11 cellular contexts compared by ENCODE assay signal in genomic region chr7:128946936-128947830, GRCh38. TPM values are rescaled to one million over a fixed set of nuclear protein-coding genes. Genes with fewer than 3 reads are reported as not detected.
DNase-seq lines count a peak whose midpoint lies in the region; ATAC-seq, FAIRE-seq and TF ChIP-seq lines count a peak whose summit lies in the region.
"Had no signal": no experiment of that assay in that cellular context is flagged by ENCODE, and none has a peak within 500 bp of the region (broad histone marks: within the 10 kb centered on the region; RNA-seq: fewer than 3 reads in every experiment).

No MANE protein-coding gene starts in this region.

- no peak for ATAC-seq in GM18861 (IDR thresholded peaks at IDR 0.05; ENCODE audit: unreplicated experiment)
- no peak for ATAC-seq in GM19035 (IDR thresholded peaks at IDR 0.05; ENCODE audit: unreplicated experiment)
- ATAC-seq: activated T-cell treated with anti-CD3 and anti-CD28 coated beads, Interleukin-2, amount 50 U/mL, for 72 hours had no signal

- TF ChIP-seq RAD21 in Ishikawa (IDR thresholded peaks at IDR 0.05; ENCODE audit: low read depth), result peak; percentile 31; the same call in 1 of the 2 replicates

- no peak overlapping the region for H3K4me2 ChIP-seq in osteoblast (ENCODE audit: insufficient read depth, low read length)

- H2AFZ ChIP-seq in osteoblast (ENCODE audit: low read length), result no peak overlapping the region

- no peak for TF ChIP-seq EP300 in Ishikawa (IDR thresholded peaks at IDR 0.05; ENCODE audit: borderline replicate concordance)
- TF ChIP-seq EP300 in stomach (IDR thresholded peaks at IDR 0.05), result no peak

- H3K4me1 ChIP-seq in osteoblast (ENCODE audit: insufficient read depth, low read length), result no peaks in the 10 kb centered on the region
- no peaks in the 10 kb centered on the region for H3K4me1 ChIP-seq in stomach

- intact Hi-C loops in stomach (cut with DNase I; ENCODE audit: low total_unique reads), result no loop called here

- no peaks in the 10 kb centered on the region for H4K20me1 ChIP-seq in osteoblast (ENCODE audit: insufficient read depth, low read length)

- FAIRE-seq in bronchial epithelial cell (lab: Jason Lieb, UNC), result no peak
- FAIRE-seq: colon had no signal

- H3K36me3 ChIP-seq in GM06990 (ENCODE audit: control insufficient read depth, insufficient read depth, low read length) (peaks cover 54% of the 10 kb centered on the region), bronchial epithelial cell (ENCODE audit: control insufficient read depth, insufficient read depth, low read length) (peaks cover 3% of the 10 kb centered on the region), osteoblast (ENCODE audit: insufficient read depth, low read length) (no peaks in the 10 kb centered on the region), stomach (peaks cover 2 to 46% (median 32%) of the 10 kb centered on the region in 4 donors)

- no peak for TF ChIP-seq POLR2A in stomach (IDR thresholded peaks at IDR 0.05)

- no peaks in the 10 kb centered on the region for H3K79me2 ChIP-seq in osteoblast (ENCODE audit: insufficient read depth, low read length)

- no peak for DNase-seq in GM06990 (ENCODE audit: extremely low read depth, insufficient read length)
- DNase-seq in bronchial epithelial cell (ENCODE audit: low read depth), result no peak
- peak; percentile 67 for DNase-seq in osteoblast (ENCODE audit: insufficient read length, low spot score, missing footprints)
- no peak for DNase-seq in stomach
- DNase-seq: NCI-H1105 treated with DMSO at 0.1 percent for 48 hours, T1000 had no signal

- H3K9me3 ChIP-seq in osteoblast (ENCODE audit: low read depth, low read length), result no peaks in the 10 kb centered on the region
- no peaks in the 10 kb centered on the region for H3K9me3 ChIP-seq in stomach

- TF ChIP-seq CTCF in GM06990 (IDR thresholded peaks at IDR 0.05; ENCODE audit: insufficient read depth, low read length, poor library complexity, severe bottlenecking) (peak; percentile 51), bronchial epithelial cell (IDR thresholded peaks at IDR 0.05; ENCODE audit: insufficient read depth, low read length, severe bottlenecking) (peak; percentile 25), osteoblast (IDR thresholded peaks at IDR 0.05; ENCODE audit: extremely low read depth, low read depth, low read length) (peak; percentile 19), stomach (IDR thresholded peaks at IDR 0.05) (no peak)

- H3K27me3 ChIP-seq in GM06990 (replicated peaks; ENCODE audit: control insufficient read depth, insufficient read depth, low read length), result no peaks in the 10 kb centered on the region
- no peaks in the 10 kb centered on the region for H3K27me3 ChIP-seq in bronchial epithelial cell (ENCODE audit: control insufficient read depth, insufficient read depth, low read length)
- H3K27me3 ChIP-seq in osteoblast (ENCODE audit: insufficient read depth, low read length), result no peaks in the 10 kb centered on the region
- no peaks in the 10 kb centered on the region for H3K27me3 ChIP-seq in stomach

- H3K4me3 ChIP-seq in GM06990 (replicated peaks; ENCODE audit: low read depth, low read length) (no peak overlapping the region), bronchial epithelial cell (ENCODE audit: low read depth, low read length) (no peak overlapping the region), osteoblast (ENCODE audit: insufficient read depth, low read length) (no peak overlapping the region), stomach (no peak overlapping the region)

- 78 to 88% (median 85%) methylated on average over 4 to 22 of the region's 22 CpGs for WGBS in stomach, 5 donors

- H3K27ac ChIP-seq in osteoblast (ENCODE audit: low read depth, low read length), result no peak overlapping the region
- no peak overlapping the region for H3K27ac ChIP-seq in stomach

TF ChIP-seq in Ishikawa, 13 proteins besides CTCF, POLR2A, EP300 and RAD21:
- TF ChIP-seq NFIC (IDR thresholded peaks at IDR 0.05), result no peak
- TF ChIP-seq EGR1 (IDR thresholded peaks at IDR 0.05), result no peak
- no peak for TF ChIP-seq CEBPB (IDR thresholded peaks at IDR 0.05)
- no peak for TF ChIP-seq YY1 (IDR thresholded peaks at IDR 0.05; ENCODE audit: low read depth)
- no peak for TF ChIP-seq MAX (IDR thresholded peaks at IDR 0.05)

RNA-seq across cellular contexts. Expression of gene IRF5, which starts 9.5 kb away (rescaled TPM):
- 6.8 and 7.7 TPM in 2 replicates for total RNA-seq in bronchial epithelial cell
- total RNA-seq in osteoblast, result under 0.01 TPM in 2 replicates
- 10 to 100 TPM in 1 of 5 donors, 1 to 10 TPM in 4; 2.2 to 13.8 (median 5.8) TPM for total RNA-seq in stomach
- polyA plus RNA-seq in stomach, result 1 to 10 TPM; 3.2 to 7.3 (median 3.4) TPM

RNA-seq across cellular contexts. Expression of gene KCP, which starts 36.7 kb away (rescaled TPM):
- 0.53 and 1.3 TPM in 2 replicates for total RNA-seq in bronchial epithelial cell
- 0.88 and 1.1 TPM in 2 replicates for total RNA-seq in osteoblast
- total RNA-seq in stomach, result 1 to 10 TPM in 1 of 5 donors, under 1 TPM in 1, not detected in 3; 0.73 to 2.3 TPM
- 1 to 10 TPM in 1 of 3 donors, not detected in 2; 1.6 TPM for polyA plus RNA-seq in stomach

Comparison
In these comparisons a context has a peak if more than half of its experiments do, and no peak if none do; other contexts are left out.
1. CTCF ChIP-seq: peak in GM06990 (single experiment), bronchial epithelial cell (single experiment) and osteoblast (single experiment); none in stomach (0 of 7).